Comparison of ENCODE assay signal across 10 cellular contexts in the genomic region with DNA sequence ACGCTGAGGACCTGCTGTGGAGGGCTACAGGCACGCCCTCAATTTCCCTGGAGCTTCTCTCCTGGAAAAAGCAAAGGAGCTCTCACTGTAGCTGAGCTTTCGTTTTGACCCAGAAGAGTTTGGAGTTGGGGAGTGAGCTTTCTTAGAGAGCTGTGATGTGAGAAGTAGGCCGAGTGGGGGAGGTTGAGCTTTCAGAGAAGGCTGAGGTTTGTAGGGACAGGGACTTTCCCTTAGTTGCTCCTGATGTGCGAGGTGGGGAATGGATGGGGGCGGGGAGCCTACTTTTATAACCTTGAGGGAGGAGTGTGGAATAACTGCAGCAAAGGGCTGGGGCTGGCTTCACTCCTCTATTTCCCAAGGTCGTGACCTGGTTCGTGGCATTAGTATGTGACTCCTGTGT.
DNase-seq lines count a peak whose midpoint lies in the region; FAIRE-seq and TF ChIP-seq lines count a peak whose summit lies in the region.
"Had no signal": no experiment of that assay in that cellular context is flagged by ENCODE, and none has a peak within 500 bp of the region (broad histone marks: within the 10 kb centered on the region; RNA-seq: fewer than 3 reads in every experiment).

No MANE protein-coding gene starts in this region.

- H3K27ac ChIP-seq in cingulate gyrus (ENCODE audit: low read depth, low read length), result peak overlapping the region; percentile 55
- peak overlapping the region in 17 of 21 experiments; percentile 1 to 62 (median 26) for H3K27ac ChIP-seq in skin epidermis

- no peak for TF ChIP-seq CTCF in GM20000 (IDR thresholded peaks at IDR 0.05; ENCODE audit: extremely low read depth, missing control alignments)

- DNase-seq in GM20000 (ENCODE audit: low spot score), result peak; percentile 41
- DNase-seq in kidney glomerular epithelial cell (lab: John Stamatoyannopoulos, UW), result peak; percentile 40
- no peak for DNase-seq in HTR-8/SVneo (ENCODE audit: insufficient read length, low spot score)
- DNase-seq in NCI-H446 treated with DMSO at 0.1 percent for 48 hours (lab: John Stamatoyannopoulos, UW), result no peak
- DNase-seq in activated CD4-positive, alpha-beta T cell treated with anti-CD3 and anti-CD28 coated beads for 48 hours, result no peak
- DNase-seq in middle frontal gyrus (ENCODE audit: extremely low spot score, low spot score), result no peak
- DNase-seq: activated CD4-positive, alpha-beta T cell treated with anti-CD3 and anti-CD28 coated beads, Interleukin-2, amount 50 U/mL, for 1 hour; COR-L47 had no signal

- H3K4me3 ChIP-seq in skin epidermis, result no peak overlapping the region

- no peak for FAIRE-seq in HTR-8/SVneo (lab: Jason Lieb, UNC)

Comparison
In these comparisons a context has a peak if more than half of its experiments do, and no peak if none do; other contexts are left out.
1. DNase-seq: peak in GM20000 (single experiment) and kidney glomerular epithelial cell (single experiment); none in HTR-8/SVneo (single experiment), NCI-H446 treated with DMSO at 0.1 percent for 48 hours (single experiment), activated CD4-positive, alpha-beta T cell treated with anti-CD3 and anti-CD28 coated beads for 48 hours (single experiment) and middle frontal gyrus (single experiment).